8 cellular contexts compared by ENCODE assay signal in the genomic region with DNA sequence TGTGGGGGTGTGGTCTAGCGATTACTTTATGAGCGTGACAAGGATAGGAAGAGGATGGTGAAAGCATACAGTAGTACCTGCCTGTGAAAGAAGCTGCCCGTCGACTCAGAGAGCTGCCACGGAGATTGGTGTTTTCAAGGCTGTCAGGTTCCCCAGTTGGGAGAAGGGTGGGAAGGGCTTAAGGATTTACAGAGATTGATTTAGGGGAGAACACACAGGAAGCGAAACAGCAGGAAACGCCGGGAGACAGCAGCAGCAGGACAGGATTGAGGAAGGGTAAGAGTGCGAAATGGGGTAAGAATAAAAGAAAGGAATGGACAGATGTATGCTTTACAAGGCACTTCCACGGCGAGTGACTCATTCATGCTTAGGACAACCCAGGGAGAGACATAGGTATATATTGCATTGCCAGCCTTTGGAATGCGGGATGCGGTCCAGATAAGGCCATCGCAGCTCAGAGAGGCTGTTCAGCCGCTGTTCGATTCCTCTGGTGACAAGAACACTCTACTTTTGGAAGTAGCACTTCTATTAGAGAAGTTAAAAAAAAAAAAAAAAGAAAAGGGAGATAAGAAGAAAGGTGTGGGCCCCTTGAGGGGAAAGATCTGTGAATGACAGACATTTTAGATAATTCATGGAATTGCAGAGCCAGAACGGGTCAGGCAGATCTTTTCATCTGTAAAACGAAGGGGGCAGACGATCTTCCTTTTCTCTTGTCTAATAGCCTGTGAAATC. TPM values are rescaled to one million over a fixed set of nuclear protein-coding genes. Genes with fewer than 3 reads are reported as not detected.
DNase-seq lines count a peak whose midpoint lies in the region; ATAC-seq, FAIRE-seq and TF ChIP-seq lines count a peak whose summit lies in the region.

No MANE protein-coding gene starts in this region.

- H3K9me3 Mint-ChIP-seq in T-helper 2 cell treated with Interferon-gamma antibody and Interleukin-4, amounts not matched to agents 5 μg/mL and 100 μg/mL, for 36 hours: no peaks in the 10 kb centered on the region

- no peak for TF ChIP-seq CTCF in bronchial epithelial cell (IDR thresholded peaks at IDR 0.05; ENCODE audit: insufficient read depth, low read length, severe bottlenecking)
- no peak for TF ChIP-seq CTCF in lung (IDR thresholded peaks at IDR 0.05; ENCODE audit: control extremely low read depth, extremely low read depth)
- TF ChIP-seq CTCF in upper lobe of left lung (IDR thresholded peaks at IDR 0.05): no peak

- H3K9me3 ChIP-seq in NT2/D1 (ENCODE audit: insufficient read depth, low read length) (no peaks in the 10 kb centered on the region), lung (ENCODE audit: control insufficient read depth in 2 of 2, insufficient read depth in 1 of 2, low read length in 1 of 2) (no peaks in the 10 kb centered on the region), upper lobe of left lung (no peaks in the 10 kb centered on the region)

- peak overlapping the region; percentile 83 to 97 for H3K27ac ChIP-seq in lung (ENCODE audit: low read depth in 1 of 2, low read length in 1 of 2)
- peak overlapping the region; percentile 89 to 97 (median 94) for H3K27ac ChIP-seq in upper lobe of left lung

- no peak for FAIRE-seq in bronchial epithelial cell (lab: Jason Lieb, UNC)

- H3K4me3 ChIP-seq in NT2/D1 (ENCODE audit: insufficient read length, low read depth): peak overlapping the region; percentile 42
- H3K4me3 ChIP-seq in bronchial epithelial cell (ENCODE audit: low read depth, low read length): peak overlapping the region; percentile 50
- H3K4me3 ChIP-seq in lung: no peak overlapping the region
- H3K4me3 ChIP-seq in upper lobe of left lung: peak overlapping the region in 3 of 4 donors; percentile 73 to 94 (median 93)

- H3K9ac ChIP-seq in NT2/D1 (ENCODE audit: insufficient read length, low read depth): peak overlapping the region; percentile 67

- no peak for DNase-seq in T-helper 2 cell treated with Interferon-gamma antibody and Interleukin-4, amounts not matched to agents 5 μg/mL and 100 μg/mL, for 36 hours (ENCODE audit: low spot score)
- DNase-seq in T-helper 2 cell (no peak), NT2/D1 (ENCODE audit: low read depth, low spot score) (no peak), bronchial epithelial cell (ENCODE audit: low read depth) (peak; percentile 78), lung (ENCODE audit: low spot score) (peak; percentile 33), upper lobe of left lung (peak in 1 of 2 donors; percentile 51), midbrain (lab: John Stamatoyannopoulos, UW) (no peak)

- peak overlapping the region; percentile 84 for H3K27ac Mint-ChIP-seq in T-helper 2 cell treated with Interferon-gamma antibody and Interleukin-4, amounts not matched to agents 5 μg/mL and 100 μg/mL, for 36 hours

- H3K36me3 ChIP-seq in NT2/D1 (ENCODE audit: insufficient read depth, insufficient read length, low read length): no peaks in the 10 kb centered on the region
- H3K36me3 ChIP-seq in bronchial epithelial cell (ENCODE audit: control insufficient read depth, insufficient read depth, low read length): no peaks in the 10 kb centered on the region
- no peaks in the 10 kb centered on the region for H3K36me3 ChIP-seq in lung (ENCODE audit: control insufficient read depth in 2 of 2, insufficient read depth in 2 of 2, low read length in 2 of 2)
- no peaks in the 10 kb centered on the region for H3K36me3 ChIP-seq in upper lobe of left lung

- no peaks in the 10 kb centered on the region for H3K36me3 Mint-ChIP-seq in T-helper 2 cell treated with Interferon-gamma antibody and Interleukin-4, amounts not matched to agents 5 μg/mL and 100 μg/mL, for 36 hours (ENCODE audit: low read depth)

- peaks cover 9% of the 10 kb centered on the region for H3K27me3 Mint-ChIP-seq in T-helper 2 cell treated with Interferon-gamma antibody and Interleukin-4, amounts not matched to agents 5 μg/mL and 100 μg/mL, for 36 hours (ENCODE audit: low read depth)

- WGBS in lung, 2 donors: 26% methylated on average over 19 of the region's 19 CpGs
- WGBS in upper lobe of left lung, 2 donors: 32 to 43% methylated on average over 18 to 19 of the region's 19 CpGs

- no peak for TF ChIP-seq POLR2A in upper lobe of left lung (IDR thresholded peaks at IDR 0.05)

- peaks cover 29% of the 10 kb centered on the region for H3K4me1 Mint-ChIP-seq in T-helper 2 cell treated with Interferon-gamma antibody and Interleukin-4, amounts not matched to agents 5 μg/mL and 100 μg/mL, for 36 hours (ENCODE audit: low read depth)

- H3K27me3 ChIP-seq in NT2/D1 (ENCODE audit: insufficient read depth, insufficient read length) (peaks cover 46% of the 10 kb centered on the region), bronchial epithelial cell (ENCODE audit: control insufficient read depth, insufficient read depth, low read length) (no peaks in the 10 kb centered on the region), lung (ENCODE audit: control insufficient read depth, insufficient read depth) (no peaks in the 10 kb centered on the region), upper lobe of left lung (no peaks in the 10 kb centered on the region)

- no peak for TF ChIP-seq EP300 in upper lobe of left lung (IDR thresholded peaks at IDR 0.05)

- peak overlapping the region; percentile 91 for H3K4me3 Mint-ChIP-seq in T-helper 2 cell treated with Interferon-gamma antibody and Interleukin-4, amounts not matched to agents 5 μg/mL and 100 μg/mL, for 36 hours

- H3K4me1 ChIP-seq in NT2/D1 (ENCODE audit: insufficient read depth, insufficient read length): peaks cover 3% of the 10 kb centered on the region
- peaks cover 2 to 17% of the 10 kb centered on the region in 2 donors for H3K4me1 ChIP-seq in lung (ENCODE audit: control insufficient read depth in 2 of 2, insufficient read depth in 2 of 2, low read length in 2 of 2)
- H3K4me1 ChIP-seq in upper lobe of left lung: peaks cover 25 to 39% (median 31%) of the 10 kb centered on the region in 4 donors

- ATAC-seq in lung (ENCODE audit: insufficient read depth, low FRiP score) (no peak), upper lobe of left lung (ENCODE audit: low FRiP score in 2 of 2) (peak in 1 of 2 donors; percentile 47), GM18517 (IDR thresholded peaks at IDR 0.05; ENCODE audit: unreplicated experiment) (no peak)

RNA-seq across cellular contexts. Expression of gene NCOA1, which starts 0.9 kb away (rescaled TPM):
- total RNA-seq in bronchial epithelial cell (3.4 and 7.4 TPM in 2 replicates), lung (100 to 1,000 TPM in 1 of 2 donors, 10 to 100 TPM in 1; 38.8 to 123 TPM), upper lobe of left lung (10 to 100 TPM; 38.3 to 68.1 (median 42.5) TPM)
- 10 to 100 TPM in 1 of 2 donors, 1 to 10 TPM in 1; 8.3 to 15.8 TPM for polyA plus RNA-seq in lung

Comparison
In these comparisons a context has a peak if more than half of its experiments do, and no peak if none do; other contexts are left out.
1. DNase-seq: peak in bronchial epithelial cell (single experiment) and lung (single experiment); none in T-helper 2 cell treated with Interferon-gamma antibody and Interleukin-4, amounts not matched to agents 5 μg/mL and 100 μg/mL, for 36 hours (single experiment), T-helper 2 cell (0 of 5), NT2/D1 (single experiment) and midbrain (single experiment).